21 cellular contexts compared by ENCODE assay signal in genomic region chr1:19337289-19337688, GRCh38. TPM values are rescaled to one million over a fixed set of nuclear protein-coding genes. Genes with fewer than 3 reads are reported as not detected.
DNase-seq lines count a peak whose midpoint lies in the region; ATAC-seq and TF ChIP-seq lines count a peak whose summit lies in the region.
"Had no signal": no experiment of that assay in that cellular context is flagged by ENCODE, and none has a peak within 500 bp of the region (broad histone marks: within the 10 kb centered on the region; RNA-seq: fewer than 3 reads in every experiment).

No MANE protein-coding gene starts in this region.

- H3K36me3 ChIP-seq in endodermal cell (ENCODE audit: control insufficient read depth, insufficient read depth, low read length) (peaks cover 30% of the 10 kb centered on the region), ascending aorta (peaks cover 38 to 46% of the 10 kb centered on the region in 2 donors)

- TF ChIP-seq CTCF in WTC11 (IDR thresholded peaks at IDR 0.05) (no peak), endodermal cell (conservative IDR thresholded peaks at IDR 0.05) (no peak), ascending aorta (IDR thresholded peaks at IDR 0.05) (no peak)

- ATAC-seq in stimulated activated naive CD8-positive, alpha-beta T cell treated with anti-CD3 and anti-CD28 coated beads, Interleukin-15, Interleukin-2, amounts not matched to agents 100 U/mL and 50 U/mL, for 24 hours, result no peak
- ATAC-seq in WTC11 (no peak), GM21360 (IDR thresholded peaks at IDR 0.05; ENCODE audit: unreplicated experiment) (no peak), HG03432 (IDR thresholded peaks at IDR 0.05; ENCODE audit: unreplicated experiment) (no peak), GM19351 (IDR thresholded peaks at IDR 0.05; ENCODE audit: unreplicated experiment) (no peak)
- ATAC-seq: Right ventricle myocardium inferior had no signal

- H3K4me3 Mint-ChIP-seq in stimulated activated naive CD8-positive, alpha-beta T cell treated with anti-CD3 and anti-CD28 coated beads, Interleukin-15, Interleukin-2, amounts not matched to agents 100 ng/mL and 50 ng/mL, for 24 hours, result no peak overlapping the region
- H3K4me3 Mint-ChIP-seq in WTC11, result no peak overlapping the region
- H3K4me3 Mint-ChIP-seq in endodermal cell, result no peak overlapping the region
- H3K4me3 Mint-ChIP-seq: CD4-positive, alpha-beta T cell had no signal

- H3K27ac Mint-ChIP-seq in stimulated activated naive CD8-positive, alpha-beta T cell treated with anti-CD3 and anti-CD28 coated beads, Interleukin-15, Interleukin-2, amounts not matched to agents 100 ng/mL and 50 ng/mL, for 24 hours, result peak overlapping the region; percentile 81
- peak overlapping the region; percentile 98 for H3K27ac Mint-ChIP-seq in WTC11
- H3K27ac Mint-ChIP-seq in endodermal cell, result peak overlapping the region; percentile 70
- H3K27ac Mint-ChIP-seq: CD4-positive, alpha-beta T cell had no signal

- no peaks in the 10 kb centered on the region for H3K9me3 ChIP-seq in endodermal cell (ENCODE audit: control insufficient read depth, low read length)
- H3K9me3 ChIP-seq in ascending aorta, result no peaks in the 10 kb centered on the region
- H3K9me3 ChIP-seq: left ventricle myocardium inferior, spleen, testis had no signal

- H3K27me3 ChIP-seq in endodermal cell (ENCODE audit: control insufficient read depth, insufficient read depth, low read length, poor library complexity, severe bottlenecking) (no peaks in the 10 kb centered on the region), ascending aorta (no peaks in the 10 kb centered on the region)
- H3K27me3 ChIP-seq: spleen, testis had no signal

- CTCF ChIA-PET in WTC11 (lab: Charles Lee), result interaction anchor here (2.8 to 3.2 kb wide), 2 partner anchors 17 to 316 kb away, joined by 11 read pairs; no protein-coding TSS in a partner anchor

- DNase-seq in stimulated activated naive CD8-positive, alpha-beta T cell treated with anti-CD3 and anti-CD28 coated beads, Interleukin-15, Interleukin-2, amounts not matched to agents 100 U/mL and 50 U/mL, for 24 hours, result no peak
- no peak for DNase-seq in WTC11 (ENCODE audit: low spot score)
- DNase-seq in endodermal cell, result no peak
- DNase-seq in ascending aorta (ENCODE audit: low spot score in 2 of 2), result no peak
- DNase-seq: amygdala; caudate nucleus; CD4-positive, alpha-beta T cell; DMS79 treated with DMSO at 0.1 percent for 48 hours; effector CD8-positive, alpha-beta T cell; left ventricle myocardium inferior; midbrain; NCI-H1417; NCI-H526; spleen; SW 1271; testis had no signal

- no peak overlapping the region for H3K9ac ChIP-seq in endodermal cell (ENCODE audit: extremely low read depth, low read length, poor library complexity, severe bottlenecking)

- 98 to 100% methylated on average over 1 to 4 of the region's 4 CpGs for WGBS in endodermal cell (ENCODE audit: insufficient coverage in 1 of 2, insufficient read length in 1 of 2), 2 experiments

- H3K36me3 Mint-ChIP-seq in stimulated activated naive CD8-positive, alpha-beta T cell treated with anti-CD3 and anti-CD28 coated beads, Interleukin-15, Interleukin-2, amounts not matched to agents 100 ng/mL and 50 ng/mL, for 24 hours (ENCODE audit: low read depth), result peaks cover 26% of the 10 kb centered on the region
- H3K36me3 Mint-ChIP-seq in WTC11 (peaks cover 2% of the 10 kb centered on the region), endodermal cell (ENCODE audit: low read depth) (peaks cover 28% of the 10 kb centered on the region)

- H3K4me1 ChIP-seq in endodermal cell (ENCODE audit: control insufficient read depth, insufficient read depth, low read length), result no peaks in the 10 kb centered on the region
- H3K4me1 ChIP-seq in ascending aorta, result peaks cover 4 to 7% of the 10 kb centered on the region in 2 donors

- POLR2A ChIA-PET in WTC11 (lab: Charles Lee), result no interaction called here

- H3K27ac ChIP-seq in endodermal cell (ENCODE audit: low read depth, low read length), result no peak overlapping the region
- H3K27ac ChIP-seq in ascending aorta, result no peak overlapping the region
- H3K27ac ChIP-seq: left ventricle myocardium inferior, spleen, testis had no signal

- intact Hi-C loops in ascending aorta (cut with DNase I), result no loop called here

- H3K4me1 Mint-ChIP-seq in stimulated activated naive CD8-positive, alpha-beta T cell treated with anti-CD3 and anti-CD28 coated beads, Interleukin-15, Interleukin-2, amounts not matched to agents 100 ng/mL and 50 ng/mL, for 24 hours (ENCODE audit: low read depth), result peaks cover 34% of the 10 kb centered on the region
- H3K4me1 Mint-ChIP-seq in WTC11, result peaks cover 34% of the 10 kb centered on the region
- H3K4me1 Mint-ChIP-seq in endodermal cell, result peaks cover 6% of the 10 kb centered on the region

- H3K27me3 Mint-ChIP-seq in stimulated activated naive CD8-positive, alpha-beta T cell treated with anti-CD3 and anti-CD28 coated beads, Interleukin-15, Interleukin-2, amounts not matched to agents 100 ng/mL and 50 ng/mL, for 24 hours, result no peaks in the 10 kb centered on the region
- H3K27me3 Mint-ChIP-seq in WTC11 (ENCODE audit: low read depth) (no peaks in the 10 kb centered on the region), endodermal cell (ENCODE audit: insufficient read depth) (no peaks in the 10 kb centered on the region)
- H3K27me3 Mint-ChIP-seq: CD4-positive, alpha-beta T cell had no signal

- H3K4me3 ChIP-seq in endodermal cell (ENCODE audit: low read length), result no peak overlapping the region
- H3K4me3 ChIP-seq in ascending aorta, result no peak overlapping the region
- H3K4me3 ChIP-seq: left ventricle myocardium inferior, spleen, testis had no signal

- H3K9me3 Mint-ChIP-seq in stimulated activated naive CD8-positive, alpha-beta T cell treated with anti-CD3 and anti-CD28 coated beads, Interleukin-15, Interleukin-2, amounts not matched to agents 100 ng/mL and 50 ng/mL, for 24 hours, result no peaks in the 10 kb centered on the region
- H3K9me3 Mint-ChIP-seq in WTC11 (no peaks in the 10 kb centered on the region), endodermal cell (no peaks in the 10 kb centered on the region)
- H3K9me3 Mint-ChIP-seq: CD4-positive, alpha-beta T cell had no signal

TF ChIP-seq in WTC11, 78 proteins besides CTCF, POLR2A, EP300 and RAD21:
- TF ChIP-seq ZNF121 (CRISPR knock-in tag; IDR thresholded peaks at IDR 0.05), result 0 out of 2 replicates have a peak, but pooled peaks have one; percentile 32
- 0 out of 2 replicates have a peak, but pooled peaks have one; percentile 41 for TF ChIP-seq ZNF281 (CRISPR knock-in tag; IDR thresholded peaks at IDR 0.05)
- 0 out of 2 replicates have a peak, but pooled peaks have one; percentile 25 for TF ChIP-seq TP53 (CRISPR knock-in tag; IDR thresholded peaks at IDR 0.05)
- no peak for TF ChIP-seq E2F1 (CRISPR knock-in tag; IDR thresholded peaks at IDR 0.05)

RNA-seq across cellular contexts. Expression of gene SLC66A1, which starts 25.2 kb away (rescaled TPM):
- total RNA-seq in WTC11 (2021) (12.8 to 14.2 TPM (median 14.1 TPM) in 3 replicates), endodermal cell (10 to 100 TPM; 20.8 to 22.6 TPM), ascending aorta (11.1 TPM)
- polyA plus RNA-seq in endodermal cell (2013, experiment 1 of 2), result 20.0 TPM
- 18.9 TPM for polyA plus RNA-seq in endodermal cell (2013, experiment 2 of 2)

RNA-seq across cellular contexts. Expression of gene AKR7A2, which starts 25.3 kb away (rescaled TPM):
- total RNA-seq in WTC11 (2021) (43.4 to 51.6 TPM (median 50.6 TPM) in 3 replicates), endodermal cell (10 to 100 TPM; 47.8 to 66.1 TPM), ascending aorta (53.7 TPM)
- 53.1 TPM for polyA plus RNA-seq in endodermal cell (2013, experiment 1 of 2)
- polyA plus RNA-seq in endodermal cell (2013, experiment 2 of 2), result 52.3 TPM

RNA-seq across cellular contexts. Expression of gene AKR7A3, which starts 48.7 kb away (rescaled TPM):
- 1.3 to 1.5 TPM (median 1.5 TPM) in 3 replicates for total RNA-seq in WTC11 (2021)
- 1 to 10 TPM in 1 of 2 donors, under 1 TPM in 1; 0.92 to 2.0 TPM for total RNA-seq in endodermal cell
- polyA plus RNA-seq in endodermal cell (2013, experiment 1 of 2), result 0.85 TPM
- polyA plus RNA-seq in endodermal cell (2013, experiment 2 of 2), result 1.2 TPM
- 11.7 TPM for total RNA-seq in ascending aorta
- total RNA-seq: Right ventricle myocardium inferior had no signal
